ENCODE assay signal across 22 cellular contexts in the genomic region with DNA sequence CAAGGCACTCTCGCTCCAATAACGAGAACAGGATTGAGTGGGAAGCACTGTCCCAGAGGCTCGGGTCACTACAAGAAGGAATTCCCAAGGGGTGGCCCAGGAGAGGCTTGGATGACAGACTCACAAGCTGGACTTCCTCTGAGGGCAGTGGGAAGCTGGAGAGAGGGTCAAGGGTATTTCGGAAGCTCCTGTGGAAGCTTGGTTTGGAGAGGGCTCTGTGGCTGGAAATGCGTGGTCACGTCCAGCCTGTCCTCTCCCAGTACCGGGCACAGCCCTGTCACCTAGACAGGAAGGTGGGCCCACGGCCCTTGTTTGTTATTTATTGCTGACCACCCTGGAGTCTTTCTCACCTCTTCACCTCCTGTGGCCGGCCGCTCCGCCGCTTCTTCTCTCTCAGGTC.
"Had no signal": no experiment of that assay in that cellular context is flagged by ENCODE, and none has a peak within 500 bp of the region (broad histone marks: within the 10 kb centered on the region; RNA-seq: fewer than 3 reads in every experiment).

No MANE protein-coding gene starts in this region.

- H3K36me3 ChIP-seq: gastrocnemius medialis, right lobe of liver, thoracic aorta, transverse colon had no signal

- H3K27me3 ChIP-seq: dorsolateral prefrontal cortex, esophagus muscularis mucosa, gastrocnemius medialis, right lobe of liver had no signal

- H3K9me3 ChIP-seq: esophagus muscularis mucosa, gastrocnemius medialis, heart right ventricle, psoas muscle, right lobe of liver, thoracic aorta, transverse colon had no signal

- H3K4me3 Mint-ChIP-seq: immature natural killer cell; naive B cell; nephron; stimulated activated memory B cell treated with anti-CD40 and anti-IgM and Interleukin-4, amounts not matched to agents 10 μg/mL and 1 μg/mL and 100 μg/mL, for 72 hours; stimulated activated naive CD8-positive, alpha-beta T cell treated with anti-CD3 and anti-CD28 coated beads, Interleukin-15, amount 100 ng/mL, for 72 hours had no signal

- H3K27me3 Mint-ChIP-seq: naive B cell; stimulated activated memory B cell treated with anti-CD40 and anti-IgM and Interleukin-4, amounts not matched to agents 10 μg/mL and 1 μg/mL and 100 μg/mL, for 72 hours; stimulated activated naive CD8-positive, alpha-beta T cell treated with anti-CD3 and anti-CD28 coated beads, Interleukin-15, amount 100 ng/mL, for 72 hours had no signal

- H3K4me3 ChIP-seq: dorsolateral prefrontal cortex, esophagus muscularis mucosa, gastrocnemius medialis, heart right ventricle, lung, psoas muscle, right lobe of liver, thoracic aorta, transverse colon had no signal

- H3K9me3 Mint-ChIP-seq: naive B cell; nephron; stimulated activated memory B cell treated with anti-CD40 and anti-IgM and Interleukin-4, amounts not matched to agents 10 μg/mL and 1 μg/mL and 100 μg/mL, for 72 hours; stimulated activated naive CD8-positive, alpha-beta T cell treated with anti-CD3 and anti-CD28 coated beads, Interleukin-15, amount 100 ng/mL, for 72 hours had no signal

- H3K36me3 Mint-ChIP-seq: immature natural killer cell, naive B cell had no signal

- H3K27ac ChIP-seq: esophagus muscularis mucosa, heart right ventricle, psoas muscle, right lobe of liver, thoracic aorta, transverse colon had no signal

- FAIRE-seq: kidney had no signal

- H3K27ac Mint-ChIP-seq: naive B cell; nephron; stimulated activated memory B cell treated with anti-CD40 and anti-IgM and Interleukin-4, amounts not matched to agents 10 μg/mL and 1 μg/mL and 100 μg/mL, for 72 hours; stimulated activated naive CD8-positive, alpha-beta T cell treated with anti-CD3 and anti-CD28 coated beads, Interleukin-15, amount 100 ng/mL, for 72 hours had no signal

- ATAC-seq: gastrocnemius medialis; heart right ventricle; left cardiac atrium; left ventricle myocardium superior; psoas muscle; right lobe of liver; stimulated activated memory B cell treated with anti-CD40 and anti-IgM and Interleukin-4, amounts not matched to agents 10 μg/mL and 1 μg/mL and 100 μg/mL, for 72 hours; stimulated activated naive CD8-positive, alpha-beta T cell treated with anti-CD3 and anti-CD28 coated beads, Interleukin-15, amount 100 ng/mL, for 72 hours had no signal

- DNase-seq: cortex of kidney; dorsolateral prefrontal cortex; effector CD8-positive, alpha-beta T cell; gastrocnemius medialis; heart right ventricle; immature natural killer cell; kidney; left cardiac atrium; left ventricle myocardium superior; mesendoderm; naive B cell; psoas muscle; retina; right lobe of liver; stimulated activated CD4-positive, alpha-beta T cell treated with anti-CD3 and anti-CD28 coated beads, Interleukin-4, amount 100 ng/mL, for 24 hours; stimulated activated naive CD8-positive, alpha-beta T cell treated with anti-CD3 and anti-CD28 coated beads, Interleukin-15, amount 100 ng/mL, for 72 hours; transverse colon had no signal
